19 cellular contexts compared by ENCODE assay signal in genomic region chr6:68911334-68911733, GRCh38.
DNase-seq lines count a peak whose midpoint lies in the region; ATAC-seq, FAIRE-seq and TF ChIP-seq lines count a peak whose summit lies in the region.
"Had no signal": no experiment of that assay in that cellular context is flagged by ENCODE, and none has a peak within 500 bp of the region (broad histone marks: within the 10 kb centered on the region; RNA-seq: fewer than 3 reads in every experiment).

No MANE protein-coding gene starts in this region.

- peaks cover 3% of the 10 kb centered on the region for H3K9me3 Mint-ChIP-seq in activated naive CD8-positive, alpha-beta T cell treated with anti-CD3 and anti-CD28 coated beads, Interleukin-2, amount 50 U/mL, for 24 hours
- peaks cover 2% of the 10 kb centered on the region for H3K9me3 Mint-ChIP-seq in activated naive CD8-positive, alpha-beta T cell treated with anti-CD3 and anti-CD28 coated beads for 36 hours

- H3K4me1 Mint-ChIP-seq in activated naive CD8-positive, alpha-beta T cell treated with anti-CD3 and anti-CD28 coated beads, Interleukin-2, amount 50 U/mL, for 24 hours = no peaks in the 10 kb centered on the region
- no peaks in the 10 kb centered on the region for H3K4me1 Mint-ChIP-seq in activated naive CD8-positive, alpha-beta T cell treated with anti-CD3 and anti-CD28 coated beads for 36 hours
- H3K4me1 Mint-ChIP-seq: CD14-positive monocyte; CD4-positive, alpha-beta memory T cell had no signal

- no peaks in the 10 kb centered on the region for H3K27me3 Mint-ChIP-seq in activated naive CD8-positive, alpha-beta T cell treated with anti-CD3 and anti-CD28 coated beads, Interleukin-2, amount 50 U/mL, for 24 hours
- H3K27me3 Mint-ChIP-seq in activated naive CD8-positive, alpha-beta T cell treated with anti-CD3 and anti-CD28 coated beads for 36 hours = no peaks in the 10 kb centered on the region
- H3K27me3 Mint-ChIP-seq: CD4-positive, alpha-beta memory T cell had no signal

- DNase-seq in activated naive CD8-positive, alpha-beta T cell treated with anti-CD3 and anti-CD28 coated beads, Interleukin-2, amount 50 U/mL, for 24 hours = no peak
- DNase-seq in activated naive CD8-positive, alpha-beta T cell treated with anti-CD3 and anti-CD28 coated beads for 36 hours = no peak
- DNase-seq in RCC 7860 (ENCODE audit: low spot score) = no peak
- peak; percentile 33 for DNase-seq in glomerular visceral epithelial cell (ENCODE audit: extremely low spot score)
- DNase-seq in tibial nerve (ENCODE audit: low spot score in 2 of 2) = no peak
- DNase-seq in NCI-H1930 (lab: John Stamatoyannopoulos, UW) = no peak
- DNase-seq in RWPE1 (ENCODE audit: low spot score) = no peak
- no peak for DNase-seq in hepatocyte (ENCODE audit: low spot score)
- DNase-seq: 8988T; CD4-positive, alpha-beta memory T cell; DMS153; DMS79; GF-D8; GOT3; H7; HFFc6 had no signal

- no peak overlapping the region for H3K4me3 ChIP-seq in tibial nerve
- no peak overlapping the region for H3K4me3 ChIP-seq in hepatocyte
- H3K4me3 ChIP-seq: BLaER1 had no signal

- no peaks in the 10 kb centered on the region for H3K36me3 Mint-ChIP-seq in activated naive CD8-positive, alpha-beta T cell treated with anti-CD3 and anti-CD28 coated beads, Interleukin-2, amount 50 U/mL, for 24 hours (ENCODE audit: low read depth)
- no peaks in the 10 kb centered on the region for H3K36me3 Mint-ChIP-seq in activated naive CD8-positive, alpha-beta T cell treated with anti-CD3 and anti-CD28 coated beads for 36 hours
- H3K36me3 Mint-ChIP-seq: CD14-positive monocyte; CD4-positive, alpha-beta memory T cell had no signal

- no peaks in the 10 kb centered on the region for H4K20me1 ChIP-seq in hepatocyte (ENCODE audit: insufficient read depth, poor library complexity, severe bottlenecking)
- H4K20me1 ChIP-seq: BLaER1 had no signal

- POLR2A ChIA-PET in RWPE1 (lab: Yijun Ruan, JAX; ENCODE audit: low non-redundant PET) = no interaction called here

- peak; percentile 66 for FAIRE-seq in RCC 7860 (lab: Jason Lieb, UNC)

- no peak for TF ChIP-seq POLR2A in tibial nerve (IDR thresholded peaks at IDR 0.05)

- no peak for TF ChIP-seq EP300 in tibial nerve (IDR thresholded peaks at IDR 0.05)

- H3K9me2 ChIP-seq in hepatocyte (replicated peaks; ENCODE audit: insufficient read depth) = no peaks in the 10 kb centered on the region

- no peak overlapping the region for H3K4me2 ChIP-seq in hepatocyte
- H3K4me2 ChIP-seq: BLaER1 had no signal

- H2AFZ ChIP-seq in hepatocyte = no peak overlapping the region

- no peaks in the 10 kb centered on the region for H3K9me3 ChIP-seq in tibial nerve
- H3K9me3 ChIP-seq in hepatocyte (ENCODE audit: low read depth) = no peaks in the 10 kb centered on the region
- H3K9me3 ChIP-seq: BLaER1 had no signal

- H3K27me3 ChIP-seq in tibial nerve (no peaks in the 10 kb centered on the region), hepatocyte (no peaks in the 10 kb centered on the region)
- H3K27me3 ChIP-seq: BLaER1 had no signal

- ATAC-seq in activated naive CD8-positive, alpha-beta T cell treated with anti-CD3 and anti-CD28 coated beads, Interleukin-2, amount 50 U/mL, for 24 hours = no peak
- ATAC-seq: HCT116 had no signal

- no peak overlapping the region for H3K4me3 Mint-ChIP-seq in activated naive CD8-positive, alpha-beta T cell treated with anti-CD3 and anti-CD28 coated beads, Interleukin-2, amount 50 U/mL, for 24 hours
- H3K4me3 Mint-ChIP-seq in activated naive CD8-positive, alpha-beta T cell treated with anti-CD3 and anti-CD28 coated beads for 36 hours = no peak overlapping the region
- H3K4me3 Mint-ChIP-seq: CD14-positive monocyte; CD4-positive, alpha-beta memory T cell; HFFc6 had no signal

- CTCF ChIA-PET in RWPE1 (lab: Yijun Ruan, JAX) = no interaction called here

- H3K27ac ChIP-seq in tibial nerve = peak overlapping the region in 3 of 4 donors; percentile 18 to 78 (median 22)
- H3K27ac ChIP-seq in RWPE1 = no peak overlapping the region
- no peak overlapping the region for H3K27ac ChIP-seq in hepatocyte
- H3K27ac ChIP-seq: BLaER1 had no signal

- H3K79me2 ChIP-seq in hepatocyte = no peaks in the 10 kb centered on the region

- H3K27ac Mint-ChIP-seq in activated naive CD8-positive, alpha-beta T cell treated with anti-CD3 and anti-CD28 coated beads, Interleukin-2, amount 50 U/mL, for 24 hours = peak overlapping the region; percentile 22
- H3K27ac Mint-ChIP-seq in activated naive CD8-positive, alpha-beta T cell treated with anti-CD3 and anti-CD28 coated beads for 36 hours = no peak overlapping the region
- H3K27ac Mint-ChIP-seq: CD14-positive monocyte; CD4-positive, alpha-beta memory T cell; HFFc6 had no signal

- 44% methylated on average over 3 of the region's 3 CpGs for WGBS in tibial nerve, 2 donors
- WGBS in hepatocyte (ENCODE audit: low lambda C conversion rate, missing lambda C conversion rate) = 95% methylated on average over 3 of the region's 3 CpGs

- no peak for TF ChIP-seq CTCF in tibial nerve (IDR thresholded peaks at IDR 0.05)
- no peak for TF ChIP-seq CTCF in RWPE1 (conservative IDR thresholded peaks at IDR 0.05; ENCODE audit: low read depth)
- no peak for TF ChIP-seq CTCF in hepatocyte (IDR thresholded peaks at IDR 0.05; ENCODE audit: poor library complexity)

- H3K36me3 ChIP-seq in tibial nerve (no peaks in the 10 kb centered on the region), hepatocyte (replicated peaks; ENCODE audit: insufficient read depth, low read depth) (no peaks in the 10 kb centered on the region)
- H3K36me3 ChIP-seq: BLaER1 had no signal

- H3K4me1 ChIP-seq in tibial nerve (no peaks in the 10 kb centered on the region), hepatocyte (ENCODE audit: insufficient read depth) (no peaks in the 10 kb centered on the region)
- H3K4me1 ChIP-seq: BLaER1 had no signal

Comparison
In these comparisons a context has a peak if more than half of its experiments do, and no peak if none do; other contexts are left out.
1. H3K27ac ChIP-seq: peak in tibial nerve (3 of 4); none in RWPE1 (single experiment) and hepatocyte (single experiment).